Comparison of ENCODE assay signal across 21 cellular contexts in the genomic region with DNA sequence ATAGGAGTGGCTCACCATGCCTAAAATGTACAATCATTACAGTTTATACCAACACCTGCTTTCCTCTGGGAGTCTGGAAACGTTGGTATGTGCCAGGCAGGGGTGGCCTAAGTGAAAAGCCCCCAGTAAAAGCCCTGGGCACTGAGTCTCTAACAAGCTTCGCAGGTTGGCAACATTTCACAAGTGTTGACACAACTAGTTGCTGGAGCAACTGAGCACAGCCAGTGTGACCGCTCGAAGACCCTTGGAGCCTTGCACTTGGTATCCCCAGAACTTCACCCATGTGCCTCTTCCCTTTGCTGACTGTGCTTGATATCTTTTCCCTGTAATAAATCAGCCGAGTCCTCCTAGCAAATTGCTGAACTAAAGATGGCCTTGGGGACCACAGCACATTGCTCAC. TPM values are rescaled to one million over a fixed set of nuclear protein-coding genes. Genes with fewer than 3 reads are reported as not detected.
A peak's percentile ranks its signal among the peaks of the same experiment; 100 is the strongest.
DNase-seq lines count a peak whose midpoint lies in the region; ATAC-seq and TF ChIP-seq lines count a peak whose summit lies in the region.
"Had no signal": no experiment of that assay in that cellular context is flagged by ENCODE, and none has a peak within 500 bp of the region (broad histone marks: within the 10 kb centered on the region; RNA-seq: fewer than 3 reads in every experiment).

No MANE protein-coding gene starts in this region.

- H3K4me3 ChIP-seq in breast epithelium, result no peak overlapping the region
- no peak overlapping the region for H3K4me3 ChIP-seq in MM.1S (ENCODE audit: low read length)
- no peak overlapping the region for H3K4me3 ChIP-seq in smooth muscle cell
- H3K4me3 ChIP-seq: upper lobe of right lung had no signal

- 83% methylated on average over 5 of the region's 5 CpGs for WGBS in smooth muscle cell (ENCODE audit: low lambda C conversion rate)

- H3K27me3 Mint-ChIP-seq in MCF 10A (ENCODE audit: insufficient read depth, unreplicated experiment) (no peaks in the 10 kb centered on the region), osteocyte (ENCODE audit: unreplicated experiment) (no peaks in the 10 kb centered on the region), Calu3 (ENCODE audit: unreplicated experiment) (no peaks in the 10 kb centered on the region)
- no peaks in the 10 kb centered on the region for H3K27me3 Mint-ChIP-seq in activated naive CD8-positive, alpha-beta T cell treated with anti-CD3 and anti-CD28 coated beads, Interleukin-2, amount 50 U/mL, for 24 hours
- no peaks in the 10 kb centered on the region for H3K27me3 Mint-ChIP-seq in stimulated activated memory B cell treated with anti-CD40 and anti-IgM and Interleukin-4, amounts not matched to agents 10 μg/mL and 1 μg/mL and 100 μg/mL, for 72 hours
- H3K27me3 Mint-ChIP-seq: naive thymus-derived CD8-positive, alpha-beta T cell had no signal

- H3K4me3 Mint-ChIP-seq in MCF 10A (ENCODE audit: unreplicated experiment), result peak overlapping the region; percentile 77
- H3K4me3 Mint-ChIP-seq in activated naive CD8-positive, alpha-beta T cell treated with anti-CD3 and anti-CD28 coated beads, Interleukin-2, amount 50 U/mL, for 24 hours, result peak overlapping the region; percentile 99
- H3K4me3 Mint-ChIP-seq in stimulated activated memory B cell treated with anti-CD40 and anti-IgM and Interleukin-4, amounts not matched to agents 10 μg/mL and 1 μg/mL and 100 μg/mL, for 72 hours, result no peak overlapping the region
- H3K4me3 Mint-ChIP-seq in osteocyte (ENCODE audit: unreplicated experiment), result no peak overlapping the region
- no peak overlapping the region for H3K4me3 Mint-ChIP-seq in Calu3 (ENCODE audit: low read depth, unreplicated experiment)
- H3K4me3 Mint-ChIP-seq: WTC11 had no signal

- H3K4me1 Mint-ChIP-seq in MCF 10A (ENCODE audit: insufficient read depth, unreplicated experiment) (peaks cover 25% of the 10 kb centered on the region), osteocyte (ENCODE audit: unreplicated experiment) (peaks cover 26% of the 10 kb centered on the region), Calu3 (ENCODE audit: low read depth, unreplicated experiment) (peaks cover 15% of the 10 kb centered on the region)
- peaks cover 73% of the 10 kb centered on the region for H3K4me1 Mint-ChIP-seq in activated naive CD8-positive, alpha-beta T cell treated with anti-CD3 and anti-CD28 coated beads, Interleukin-2, amount 50 U/mL, for 24 hours
- H3K4me1 Mint-ChIP-seq in stimulated activated memory B cell treated with anti-CD40 and anti-IgM and Interleukin-4, amounts not matched to agents 10 μg/mL and 1 μg/mL and 100 μg/mL, for 72 hours, result peaks cover 60% of the 10 kb centered on the region

- no peak overlapping the region for H3K9ac ChIP-seq in MM.1S (ENCODE audit: low read length)
- no peak overlapping the region for H3K9ac ChIP-seq in smooth muscle cell (ENCODE audit: low read depth)

- intact Hi-C loops in MCF 10A (cut with micrococcal nuclease) (no loop called here), breast epithelium (cut with DNase I; ENCODE audit: low total_unique reads) (no loop called here), Calu3 (cut with micrococcal nuclease; ENCODE audit: unreplicated experiment) (no loop called here)

- H3F3A ChIP-seq in MM.1S (ENCODE audit: insufficient read depth, low read length) (peaks cover 11% of the 10 kb centered on the region), smooth muscle cell (ENCODE audit: low read depth) (no peaks in the 10 kb centered on the region)

- H3K27ac Mint-ChIP-seq in MCF 10A (ENCODE audit: low read depth, unreplicated experiment), result peak overlapping the region; percentile 25
- no peak overlapping the region for H3K27ac Mint-ChIP-seq in activated naive CD8-positive, alpha-beta T cell treated with anti-CD3 and anti-CD28 coated beads, Interleukin-2, amount 50 U/mL, for 24 hours
- peak overlapping the region; percentile 91 for H3K27ac Mint-ChIP-seq in stimulated activated memory B cell treated with anti-CD40 and anti-IgM and Interleukin-4, amounts not matched to agents 10 μg/mL and 1 μg/mL and 100 μg/mL, for 72 hours
- H3K27ac Mint-ChIP-seq in osteocyte (ENCODE audit: unreplicated experiment), result no peak overlapping the region
- no peak overlapping the region for H3K27ac Mint-ChIP-seq in Calu3 (ENCODE audit: unreplicated experiment)
- H3K27ac Mint-ChIP-seq: WTC11 had no signal

- H2AFZ ChIP-seq in MM.1S (ENCODE audit: low read length) (no peak overlapping the region), smooth muscle cell (ENCODE audit: low read depth) (no peak overlapping the region)

- H3K9me2 ChIP-seq in MM.1S (replicated peaks; ENCODE audit: insufficient read depth, low read length), result no peaks in the 10 kb centered on the region

- H3K9me3 Mint-ChIP-seq in MCF 10A (ENCODE audit: unreplicated experiment) (no peaks in the 10 kb centered on the region), osteocyte (ENCODE audit: unreplicated experiment) (no peaks in the 10 kb centered on the region), Calu3 (ENCODE audit: low read depth, unreplicated experiment) (no peaks in the 10 kb centered on the region)
- H3K9me3 Mint-ChIP-seq in activated naive CD8-positive, alpha-beta T cell treated with anti-CD3 and anti-CD28 coated beads, Interleukin-2, amount 50 U/mL, for 24 hours, result no peaks in the 10 kb centered on the region
- no peaks in the 10 kb centered on the region for H3K9me3 Mint-ChIP-seq in stimulated activated memory B cell treated with anti-CD40 and anti-IgM and Interleukin-4, amounts not matched to agents 10 μg/mL and 1 μg/mL and 100 μg/mL, for 72 hours
- H3K9me3 Mint-ChIP-seq: activated naive CD4-positive, alpha-beta T cell treated with anti-CD3 and anti-CD28 coated beads, Interleukin-2, amount 50 U/mL, for 72 hours; naive thymus-derived CD8-positive, alpha-beta T cell; WTC11 had no signal

- TF ChIP-seq CTCF in MCF 10A (IDR thresholded peaks at IDR 0.05; ENCODE audit: unreplicated experiment), result no peak
- no peak for TF ChIP-seq CTCF in breast epithelium (IDR thresholded peaks at IDR 0.05)
- no peak for TF ChIP-seq CTCF in MM.1S (IDR thresholded peaks at IDR 0.05; ENCODE audit: low read length)
- TF ChIP-seq CTCF in smooth muscle cell (IDR thresholded peaks at IDR 0.05; ENCODE audit: borderline replicate concordance, insufficient read depth, poor library complexity, severe bottlenecking), result no peak
- TF ChIP-seq CTCF in osteocyte (IDR thresholded peaks at IDR 0.05), result no peak
- TF ChIP-seq CTCF in Calu3 (IDR thresholded peaks at IDR 0.05; ENCODE audit: unreplicated experiment), result no peak

- H3K36me3 ChIP-seq in breast epithelium, result no peaks in the 10 kb centered on the region
- 0 out of 2 replicates have a peak, but pooled peaks cover 9% of the 10 kb centered on the region for H3K36me3 ChIP-seq in MM.1S (replicated peaks; ENCODE audit: insufficient read depth, low read length)
- H3K36me3 ChIP-seq in smooth muscle cell (ENCODE audit: low read depth), result no peaks in the 10 kb centered on the region

- H3K27me3 ChIP-seq in breast epithelium (no peaks in the 10 kb centered on the region), MM.1S (replicated peaks; ENCODE audit: insufficient read depth, low read length) (no peaks in the 10 kb centered on the region), smooth muscle cell (ENCODE audit: low read depth) (no peaks in the 10 kb centered on the region)
- H3K27me3 ChIP-seq: brain microvascular endothelial cell, upper lobe of right lung had no signal

- H3K27ac ChIP-seq in breast epithelium (no peak overlapping the region), MM.1S (ENCODE audit: low read length) (no peak overlapping the region), smooth muscle cell (ENCODE audit: low read depth) (no peak overlapping the region)
- H3K27ac ChIP-seq: brain microvascular endothelial cell, upper lobe of right lung had no signal

- no peaks in the 10 kb centered on the region for H4K20me1 ChIP-seq in MM.1S (ENCODE audit: insufficient read depth, low read length)
- no peaks in the 10 kb centered on the region for H4K20me1 ChIP-seq in smooth muscle cell (ENCODE audit: low read depth)

- BruUV-seq in MCF 10A (replicated peaks; lab: Mats Ljungman, UMichigan), result no TSS peak
- no TSS peak for BruUV-seq in Calu3 (replicated peaks; lab: Mats Ljungman, UMichigan)

- no peak for ATAC-seq in activated naive CD8-positive, alpha-beta T cell treated with anti-CD3 and anti-CD28 coated beads, Interleukin-2, amount 50 U/mL, for 24 hours
- ATAC-seq in stimulated activated memory B cell treated with anti-CD40 and anti-IgM and Interleukin-4, amounts not matched to agents 10 μg/mL and 1 μg/mL and 100 μg/mL, for 72 hours, result no peak
- ATAC-seq: activated naive CD4-positive, alpha-beta T cell treated with anti-CD3 and anti-CD28 coated beads, Interleukin-2, amount 50 U/mL, for 72 hours; naive thymus-derived CD8-positive, alpha-beta T cell; upper lobe of right lung; WTC11 had no signal

- H3K9me3 ChIP-seq in breast epithelium, result no peaks in the 10 kb centered on the region
- no peaks in the 10 kb centered on the region for H3K9me3 ChIP-seq in MM.1S (replicated peaks; ENCODE audit: insufficient read depth, low read length)
- no peaks in the 10 kb centered on the region for H3K9me3 ChIP-seq in smooth muscle cell (replicated peaks; ENCODE audit: low read depth)
- H3K9me3 ChIP-seq: Caco-2, upper lobe of right lung had no signal

- peaks cover 37% of the 10 kb centered on the region for H3K36me3 Mint-ChIP-seq in MCF 10A (ENCODE audit: insufficient read depth, unreplicated experiment)
- H3K36me3 Mint-ChIP-seq in activated naive CD8-positive, alpha-beta T cell treated with anti-CD3 and anti-CD28 coated beads, Interleukin-2, amount 50 U/mL, for 24 hours (ENCODE audit: low read depth), result peaks cover 42% of the 10 kb centered on the region
- H3K36me3 Mint-ChIP-seq in stimulated activated memory B cell treated with anti-CD40 and anti-IgM and Interleukin-4, amounts not matched to agents 10 μg/mL and 1 μg/mL and 100 μg/mL, for 72 hours, result peaks cover 16% of the 10 kb centered on the region
- H3K36me3 Mint-ChIP-seq in osteocyte (ENCODE audit: unreplicated experiment), result peaks cover 7% of the 10 kb centered on the region
- peaks cover 9% of the 10 kb centered on the region for H3K36me3 Mint-ChIP-seq in Calu3 (ENCODE audit: insufficient read depth, unreplicated experiment)
- H3K36me3 Mint-ChIP-seq: WTC11 had no signal

- H3K79me2 ChIP-seq in MM.1S (ENCODE audit: low read length) (peaks cover 72% of the 10 kb centered on the region), smooth muscle cell (ENCODE audit: low read depth) (peaks cover 17% of the 10 kb centered on the region)

- peak overlapping the region; percentile 84; the same call in 1 of the 2 replicates for H3K4me2 ChIP-seq in MM.1S (ENCODE audit: low read depth, low read length)
- H3K4me2 ChIP-seq in smooth muscle cell, result no peak overlapping the region

- POLR2A ChIA-PET in MCF 10A (lab: Yijun Ruan, JAX), result interaction anchor here (0.8 to 3.1 kb wide), 2 partner anchors 44 to 155 kb away, joined by 3 to 21 read pairs; no protein-coding TSS in a partner anchor

- TF ChIP-seq POLR2A in breast epithelium (IDR thresholded peaks at IDR 0.05), result no peak

- peaks cover 2 to 5% of the 10 kb centered on the region in 2 donors for H3K4me1 ChIP-seq in breast epithelium
- H3K4me1 ChIP-seq in MM.1S (ENCODE audit: low read length), result peaks cover 31% of the 10 kb centered on the region
- H3K4me1 ChIP-seq in smooth muscle cell (ENCODE audit: low read depth), result peaks cover 5% of the 10 kb centered on the region

- CTCF ChIA-PET in MCF 10A (lab: Yijun Ruan, JAX) (interaction anchor here (0.6 to 4.0 kb wide), 6 partner anchors 14 to 810 kb away, joined by 3 to 40 read pairs (median 4); no protein-coding TSS in a partner anchor), Calu3 (lab: Charles Lee) (no interaction called here)

- no peak for DNase-seq in MCF 10A (ENCODE audit: unreplicated experiment)
- no peak for DNase-seq in breast epithelium (ENCODE audit: low spot score in 2 of 2)
- DNase-seq in MM.1S, result no peak
- no peak for DNase-seq in activated naive CD8-positive, alpha-beta T cell treated with anti-CD3 and anti-CD28 coated beads, Interleukin-2, amount 50 U/mL, for 24 hours
- DNase-seq in smooth muscle cell (lab: John Stamatoyannopoulos, UW; ENCODE audit: unreplicated experiment), result no peak
- no peak for DNase-seq in osteocyte (ENCODE audit: extremely low spot score, unreplicated experiment)
- no peak for DNase-seq in Calu3
- DNase-seq: brain microvascular endothelial cell; Caco-2; cortex of kidney; naive thymus-derived CD8-positive, alpha-beta T cell; NCI-H1048; NCI-H2107; NCI-H524 treated with DMSO at 0.1 percent for 48 hours; posterior cingulate gyrus; SHP77 treated with DMSO at 0.1 percent for 48 hours; stimulated activated CD4-positive, alpha-beta T cell treated with anti-CD3 and anti-CD28 coated beads, Interleukin-2, amount 100 ng/mL, for 24 hours; upper lobe of right lung had no signal

RNA-seq across cellular contexts. Expression of a gene that starts 2.7 kb away (rescaled TPM):
- total RNA-seq in MCF 10A (2022) (51.8 and 73.9 TPM in 2 replicates), breast epithelium (10 to 100 TPM; 22.9 to 32.4 (median 28.5) TPM), smooth muscle cell (13.0 and 17.8 TPM in 2 replicates), osteocyte (24.0 and 25.4 TPM in 2 replicates), Calu3 (2022) (32.1 and 36.3 TPM in 2 replicates)
- polyA plus RNA-seq in smooth muscle cell, result 8.9 and 14.6 TPM in 2 replicates

Comparison
In these comparisons a context has a peak if more than half of its experiments do, and no peak if none do; other contexts are left out.
1. H3K27ac Mint-ChIP-seq: peak in MCF 10A (single experiment) and stimulated activated memory B cell treated with anti-CD40 and anti-IgM and Interleukin-4, amounts not matched to agents 10 μg/mL and 1 μg/mL and 100 μg/mL, for 72 hours (single experiment); none in activated naive CD8-positive, alpha-beta T cell treated with anti-CD3 and anti-CD28 coated beads, Interleukin-2, amount 50 U/mL, for 24 hours (single experiment), osteocyte (single experiment) and Calu3 (single experiment).
2. H3K4me3 Mint-ChIP-seq: peak in MCF 10A (single experiment) and activated naive CD8-positive, alpha-beta T cell treated with anti-CD3 and anti-CD28 coated beads, Interleukin-2, amount 50 U/mL, for 24 hours (single experiment); none in stimulated activated memory B cell treated with anti-CD40 and anti-IgM and Interleukin-4, amounts not matched to agents 10 μg/mL and 1 μg/mL and 100 μg/mL, for 72 hours (single experiment), osteocyte (single experiment) and Calu3 (single experiment).